11 cellular contexts compared by ENCODE assay signal in the genomic region with DNA sequence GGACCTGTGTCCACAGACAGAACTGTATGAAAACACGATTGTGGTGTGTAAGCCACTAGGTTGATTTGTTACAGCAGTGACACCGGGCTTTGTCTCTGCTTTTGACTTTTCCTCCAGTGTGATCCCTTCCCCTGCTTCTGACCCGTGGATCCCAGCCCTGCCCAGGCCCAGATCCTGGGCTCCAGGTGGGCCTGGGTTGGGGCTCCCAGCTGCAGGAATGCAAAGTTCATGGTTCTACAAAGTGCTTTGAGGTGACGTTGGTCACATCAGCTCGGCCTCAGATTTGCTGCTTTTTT. TPM values are rescaled to one million over a fixed set of nuclear protein-coding genes. Genes with fewer than 3 reads are reported as not detected.
A peak's percentile ranks its signal among the peaks of the same experiment; 100 is the strongest.
DNase-seq lines count a peak whose midpoint lies in the region; ATAC-seq and TF ChIP-seq lines count a peak whose summit lies in the region.
"Had no signal": no experiment of that assay in that cellular context is flagged by ENCODE, and none has a peak within 500 bp of the region (broad histone marks: within the 10 kb centered on the region; RNA-seq: fewer than 3 reads in every experiment).

No MANE protein-coding gene starts in this region.

- CTCF ChIA-PET in activated CD8-positive, alpha-beta T cell treated with anti-CD3 and anti-CD28 coated beads, Interleukin-2, amount 10 ng/mL, durations not matched to agents 7 days and 5 days (lab: Charles Lee), result interaction anchor here (0.9 to 5.7 kb wide), 6 partner anchors 25 to 106 kb away, joined by 3 to 63 read pairs (median 8); a partner anchor contains a TSS

- no peak for TF ChIP-seq POLR2A in right lobe of liver (IDR thresholded peaks at IDR 0.05)

- ATAC-seq in activated CD8-positive, alpha-beta T cell treated with anti-CD3 and anti-CD28 coated beads, Interleukin-2, amount 10 ng/mL, durations not matched to agents 7 days and 5 days, result peak; percentile 2
- no peak for ATAC-seq in right lobe of liver
- ATAC-seq in stimulated activated naive B cell treated with anti-CD40 and anti-IgM and Interleukin-4, amounts not matched to agents 10 μg/mL and 1 μg/mL and 100 μg/mL, for 72 hours (replicated peaks), result no peak

- TF ChIP-seq CTCF in right lobe of liver (IDR thresholded peaks at IDR 0.05) (no peak), ascending aorta (IDR thresholded peaks at IDR 0.05) (no peak)

- H3K4me1 ChIP-seq in right lobe of liver (peaks cover 0 to 46% (median 15%) of the 10 kb centered on the region in 4 donors), ascending aorta (no peaks in the 10 kb centered on the region)

- H3K9me3 Mint-ChIP-seq in activated T-cell treated with anti-CD3 and anti-CD28 coated beads, Interleukin-2, amount 50 U/mL, for 24 hours, result no peaks in the 10 kb centered on the region
- no peaks in the 10 kb centered on the region for H3K9me3 Mint-ChIP-seq in activated CD8-positive, alpha-beta T cell treated with anti-CD3 and anti-CD28 coated beads, Interleukin-2, amount 10 ng/mL, durations not matched to agents 7 days and 5 days (ENCODE audit: insufficient read depth)
- H3K9me3 Mint-ChIP-seq in stimulated activated naive B cell treated with anti-CD40 and anti-IgM and Interleukin-4, amounts not matched to agents 10 μg/mL and 1 μg/mL and 100 μg/mL, for 72 hours, result no peaks in the 10 kb centered on the region

- DNase-seq in activated T-cell treated with anti-CD3 and anti-CD28 coated beads, Interleukin-2, amount 50 U/mL, for 24 hours, result no peak
- no peak for DNase-seq in activated T-cell treated with anti-CD3 and anti-CD28 coated beads, Interleukin-2, amount 50 U/mL, for 1 hour
- DNase-seq in activated CD8-positive, alpha-beta T cell treated with anti-CD3 and anti-CD28 coated beads, Interleukin-2, amount 10 ng/mL, durations not matched to agents 7 days and 5 days, result no peak
- no peak for DNase-seq in right lobe of liver
- no peak for DNase-seq in stimulated activated naive B cell treated with anti-CD40 and anti-IgM and Interleukin-4, amounts not matched to agents 10 μg/mL and 1 μg/mL and 100 μg/mL, for 72 hours
- DNase-seq in ascending aorta (ENCODE audit: low spot score in 2 of 2), result no peak
- no peak for DNase-seq in AG08395 (ENCODE audit: low spot score)
- DNase-seq in NCI-H510A (lab: John Stamatoyannopoulos, UW), result no peak
- DNase-seq: GDM1, hippocampal formation, NCI-H510A treated with DMSO at 0.1 percent for 48 hours had no signal

- peaks cover 88% of the 10 kb centered on the region for H3K4me1 Mint-ChIP-seq in activated T-cell treated with anti-CD3 and anti-CD28 coated beads, Interleukin-2, amount 50 U/mL, for 24 hours (ENCODE audit: low read depth)
- peaks cover 70% of the 10 kb centered on the region for H3K4me1 Mint-ChIP-seq in activated CD8-positive, alpha-beta T cell treated with anti-CD3 and anti-CD28 coated beads, Interleukin-2, amount 10 ng/mL, durations not matched to agents 7 days and 5 days (ENCODE audit: low read depth)
- peaks cover 73 to 89% of the 10 kb centered on the region in 2 donors for H3K4me1 Mint-ChIP-seq in stimulated activated naive B cell treated with anti-CD40 and anti-IgM and Interleukin-4, amounts not matched to agents 10 μg/mL and 1 μg/mL and 100 μg/mL, for 72 hours

- H3K36me3 ChIP-seq in right lobe of liver, result no peaks in the 10 kb centered on the region
- H3K36me3 ChIP-seq in ascending aorta, result no peaks in the 10 kb centered on the region

- H3K36me3 Mint-ChIP-seq in activated T-cell treated with anti-CD3 and anti-CD28 coated beads, Interleukin-2, amount 50 U/mL, for 24 hours (ENCODE audit: low read depth), result peaks cover 7% of the 10 kb centered on the region
- peaks cover 10% of the 10 kb centered on the region for H3K36me3 Mint-ChIP-seq in activated CD8-positive, alpha-beta T cell treated with anti-CD3 and anti-CD28 coated beads, Interleukin-2, amount 10 ng/mL, durations not matched to agents 7 days and 5 days (ENCODE audit: low read depth)
- peaks cover under 1% of the 10 kb centered on the region in 2 donors for H3K36me3 Mint-ChIP-seq in stimulated activated naive B cell treated with anti-CD40 and anti-IgM and Interleukin-4, amounts not matched to agents 10 μg/mL and 1 μg/mL and 100 μg/mL, for 72 hours

- no peaks in the 10 kb centered on the region for H3K27me3 Mint-ChIP-seq in activated T-cell treated with anti-CD3 and anti-CD28 coated beads, Interleukin-2, amount 50 U/mL, for 24 hours
- H3K27me3 Mint-ChIP-seq in activated CD8-positive, alpha-beta T cell treated with anti-CD3 and anti-CD28 coated beads, Interleukin-2, amount 10 ng/mL, durations not matched to agents 7 days and 5 days (ENCODE audit: low read depth), result no peaks in the 10 kb centered on the region
- H3K27me3 Mint-ChIP-seq in stimulated activated naive B cell treated with anti-CD40 and anti-IgM and Interleukin-4, amounts not matched to agents 10 μg/mL and 1 μg/mL and 100 μg/mL, for 72 hours, result no peaks in the 10 kb centered on the region

- WGBS in right lobe of liver (ENCODE audit: insufficient coverage, low coverage, low lambda C conversion rate, missing lambda C conversion rate), result 56% methylated on average over 2 of the region's 5 CpGs

- H3K4me3 ChIP-seq in right lobe of liver (no peak overlapping the region), ascending aorta (no peak overlapping the region)

- H3K27me3 ChIP-seq in right lobe of liver, result no peaks in the 10 kb centered on the region
- no peaks in the 10 kb centered on the region for H3K27me3 ChIP-seq in ascending aorta

- H3K27ac ChIP-seq in right lobe of liver (peak overlapping the region in 2 of 3 donors; percentile 24 to 26), ascending aorta (no peak overlapping the region)

- intact Hi-C loops in right lobe of liver (cut with DNase I) (no loop called here), ascending aorta (cut with DNase I) (no loop called here)

- POLR2A ChIA-PET in activated CD8-positive, alpha-beta T cell treated with anti-CD3 and anti-CD28 coated beads, Interleukin-2, amount 10 ng/mL, durations not matched to agents 7 days and 5 days (lab: Charles Lee), result interaction anchor here (0.5 to 4.8 kb wide), 2 partner anchors 26 to 452 kb away, joined by 3 to 47 read pairs; a partner anchor contains a TSS

- H3K27ac Mint-ChIP-seq in activated T-cell treated with anti-CD3 and anti-CD28 coated beads, Interleukin-2, amount 50 U/mL, for 24 hours, result peak overlapping the region; percentile 96
- H3K27ac Mint-ChIP-seq in activated CD8-positive, alpha-beta T cell treated with anti-CD3 and anti-CD28 coated beads, Interleukin-2, amount 10 ng/mL, durations not matched to agents 7 days and 5 days, result peak overlapping the region; percentile 85
- H3K27ac Mint-ChIP-seq in stimulated activated naive B cell treated with anti-CD40 and anti-IgM and Interleukin-4, amounts not matched to agents 10 μg/mL and 1 μg/mL and 100 μg/mL, for 72 hours, result peak overlapping the region; percentile 95

- no peaks in the 10 kb centered on the region for H3K9me3 ChIP-seq in right lobe of liver
- H3K9me3 ChIP-seq in ascending aorta, result no peaks in the 10 kb centered on the region

- peak overlapping the region; percentile 85 for H3K4me3 Mint-ChIP-seq in activated T-cell treated with anti-CD3 and anti-CD28 coated beads, Interleukin-2, amount 50 U/mL, for 24 hours
- peak overlapping the region; percentile 84 for H3K4me3 Mint-ChIP-seq in activated CD8-positive, alpha-beta T cell treated with anti-CD3 and anti-CD28 coated beads, Interleukin-2, amount 10 ng/mL, durations not matched to agents 7 days and 5 days
- H3K4me3 Mint-ChIP-seq in stimulated activated naive B cell treated with anti-CD40 and anti-IgM and Interleukin-4, amounts not matched to agents 10 μg/mL and 1 μg/mL and 100 μg/mL, for 72 hours, result peak overlapping the region; percentile 78 to 88

RNA-seq across cellular contexts. Expression of a gene that starts 26.8 kb away (rescaled TPM):
- 10 to 100 TPM; 55.8 to 56.6 TPM for total RNA-seq in activated CD8-positive, alpha-beta T cell treated with anti-CD3 and anti-CD28 coated beads, Interleukin-2, amount 10 ng/mL, durations not matched to agents 7 days and 5 days
- total RNA-seq in right lobe of liver (10 to 100 TPM; 23.1 to 68.8 (median 29.1) TPM), ascending aorta (401 TPM)

Comparison
In these comparisons a context has a peak if more than half of its experiments do, and no peak if none do; other contexts are left out.
1. H3K27ac ChIP-seq: peak in right lobe of liver (2 of 3); none in ascending aorta (0 of 2).
2. Peak in every context shown above with its lines, with median percentiles within 50 percentile points of each other: H3K27ac Mint-ChIP-seq and H3K4me3 Mint-ChIP-seq.